32 cellular contexts compared by ENCODE assay signal in the genomic region with DNA sequence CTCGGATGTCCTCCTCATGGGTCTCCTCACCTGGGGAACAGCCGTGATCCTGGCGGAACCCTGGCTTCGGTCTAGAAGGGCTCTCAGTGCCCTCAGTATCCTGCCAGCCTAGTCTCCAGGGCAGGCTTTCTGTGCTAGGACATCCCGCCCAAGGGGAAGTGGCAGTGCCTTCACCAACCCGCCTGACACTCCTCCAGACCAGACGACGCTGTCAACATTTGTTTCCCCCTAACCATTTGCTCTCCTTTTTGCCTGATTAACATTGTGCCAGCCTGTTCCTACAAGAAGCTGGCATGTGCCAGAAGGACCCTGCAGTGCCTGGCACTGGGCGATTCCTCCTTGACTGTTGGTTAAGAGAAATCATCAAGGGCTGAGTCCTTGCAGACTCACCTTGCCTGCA.
"Had no signal": no experiment of that assay in that cellular context is flagged by ENCODE, and none has a peak within 500 bp of the region (broad histone marks: within the 10 kb centered on the region; RNA-seq: fewer than 3 reads in every experiment).

No MANE protein-coding gene starts in this region.

- H3K4me1 ChIP-seq: ascending aorta had no signal

- DNase-seq: activated B cell treated with CpG ODN at 0.5 μM for 24 hours; activated CD4-positive, alpha-beta memory T cell treated with anti-CD3 and anti-CD28 coated beads, Interleukin-2, amount 10 ng/mL, durations not matched to agents 7 days and 5 days; activated CD4-positive, alpha-beta T cell treated with anti-CD3 and anti-CD28 coated beads for 1 hour; activated CD4-positive, alpha-beta T cell treated with anti-CD3 and anti-CD28 coated beads for 36 hours; activated CD4-positive, alpha-beta T cell treated with anti-CD3 and anti-CD28 coated beads for 48 hours; activated CD4-positive, alpha-beta T cell treated with anti-CD3 and anti-CD28 coated beads, Interleukin-2, amount 10 ng/mL, durations not matched to agents 7 days and 5 days; activated CD4-positive, alpha-beta T cell treated with anti-CD3 and anti-CD28 coated beads, Interleukin-2, amount 50 U/mL, for 48 hours; activated CD8-positive, alpha-beta memory T cell treated with anti-CD3 and anti-CD28 coated beads for 24 hours; activated CD8-positive, alpha-beta memory T cell treated with anti-CD3 and anti-CD28 coated beads, Interleukin-2, amount 10 ng/mL, durations not matched to agents 7 days and 5 days; activated CD8-positive, alpha-beta memory T cell treated with anti-CD3 and anti-CD28 coated beads, Interleukin-2, amount 50 U/mL, for 48 hours; activated CD8-positive, alpha-beta T cell treated with anti-CD3 and anti-CD28 coated beads, Interleukin-2, amount 10 ng/mL, durations not matched to agents 7 days and 5 days; activated effector memory CD4-positive, alpha-beta T cell treated with Interleukin-2 at 50 U/mL for 16 hours; activated gamma-delta T cell; activated naive CD4-positive, alpha-beta T cell treated with anti-CD3 and anti-CD28 coated beads, Interleukin-2, amount 10 ng/mL, durations not matched to agents 7 days and 5 days; activated naive CD4-positive, alpha-beta T cell treated with Interleukin-2 at 50 U/mL for 16 hours; activated naive CD8-positive, alpha-beta T cell treated with anti-CD3 and anti-CD28 coated beads, Interleukin-2, amount 10 ng/mL, durations not matched to agents 7 days and 5 days; activated naive CD8-positive, alpha-beta T cell treated with anti-CD3 and anti-CD28 coated beads, Interleukin-2, amount 50 U/mL, for 24 hours; activated T-cell treated with anti-CD3 and anti-CD28 coated beads, Interleukin-2, amount 50 U/mL, for 24 hours; activated T-cell treated with anti-CD3 and anti-CD28 coated beads, Interleukin-2, amount 50 U/mL, for 48 hours; amygdala; anterior cingulate cortex; caudate nucleus; SW 1271; T-helper 1 cell; T-helper 2 cell; T-helper 9 cell had no signal

- H3K36me3 ChIP-seq: ascending aorta, cardiac muscle cell had no signal

- H3K27ac ChIP-seq: ascending aorta, cardiac muscle cell, VCaP had no signal

- ATAC-seq: activated CD4-positive, alpha-beta T cell treated with anti-CD3 and anti-CD28 coated beads for 36 hours; activated CD4-positive, CD25-positive, alpha-beta regulatory T cell treated with anti-CD3 and anti-CD28 coated beads, Interleukin-2, amount 50 U/mL, for 24 hours; activated CD8-positive, alpha-beta memory T cell treated with anti-CD3 and anti-CD28 coated beads, Interleukin-2, amount 10 ng/mL, durations not matched to agents 7 days and 5 days; activated CD8-positive, alpha-beta T cell treated with anti-CD3 and anti-CD28 coated beads, Interleukin-2, amount 10 ng/mL, durations not matched to agents 7 days and 5 days; activated naive CD8-positive, alpha-beta T cell treated with anti-CD3 and anti-CD28 coated beads, Interleukin-2, amount 50 U/mL, for 24 hours had no signal

- H3K4me3 ChIP-seq: ascending aorta, cardiac muscle cell had no signal

- FAIRE-seq: bronchial epithelial cell, TTC549 had no signal

- H3K27me3 ChIP-seq: ascending aorta, cardiac muscle cell had no signal

- H3K9me3 ChIP-seq: ascending aorta had no signal
